ENCODE assay signal across 2 cellular contexts in the genomic region with DNA sequence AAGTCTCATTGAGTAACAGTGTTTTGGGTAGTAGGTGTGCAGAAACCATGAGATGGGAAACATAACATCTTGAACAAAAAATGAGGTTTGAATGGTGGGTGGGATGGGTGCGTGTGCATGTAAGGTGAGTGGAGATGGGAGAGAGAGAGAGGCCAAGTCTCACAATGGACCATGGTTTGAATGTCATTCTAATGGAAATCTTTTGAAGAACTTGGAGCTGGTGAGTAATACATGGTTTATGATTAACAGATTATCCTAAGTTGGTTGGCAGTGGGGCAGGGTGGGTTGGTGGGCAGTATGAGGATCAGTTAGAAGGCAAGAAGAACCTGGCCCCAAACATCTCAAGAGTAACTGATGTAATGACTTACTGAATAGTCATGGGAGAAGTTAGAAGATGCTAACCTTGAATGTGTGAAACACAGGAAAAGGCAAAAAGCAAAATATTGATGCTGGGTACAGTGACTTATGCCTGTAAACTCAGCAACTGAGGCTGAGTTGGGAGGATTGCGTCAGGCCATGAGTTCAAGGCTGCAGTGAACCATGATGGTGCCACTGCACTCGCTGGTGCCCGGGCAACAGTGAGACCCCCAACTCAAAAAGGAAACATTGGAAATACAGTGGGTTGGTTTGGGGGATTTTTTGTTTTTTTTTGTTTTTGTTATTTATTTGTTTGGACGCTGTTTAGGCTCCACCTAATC.
A peak's percentile ranks its signal among the peaks of the same experiment; 100 is the strongest.
TF ChIP-seq lines count a peak whose summit lies in the region.

No MANE protein-coding gene starts in this region.

TF ChIP-seq in GM23338, 12 proteins besides CTCF, POLR2A, EP300 and RAD21:
- peak; percentile 13; the same call in 1 of the 2 replicates for TF ChIP-seq POLR2AphosphoS5 (IDR thresholded peaks at IDR 0.05; ENCODE audit: low read depth)
- TF ChIP-seq, protein P1, sequence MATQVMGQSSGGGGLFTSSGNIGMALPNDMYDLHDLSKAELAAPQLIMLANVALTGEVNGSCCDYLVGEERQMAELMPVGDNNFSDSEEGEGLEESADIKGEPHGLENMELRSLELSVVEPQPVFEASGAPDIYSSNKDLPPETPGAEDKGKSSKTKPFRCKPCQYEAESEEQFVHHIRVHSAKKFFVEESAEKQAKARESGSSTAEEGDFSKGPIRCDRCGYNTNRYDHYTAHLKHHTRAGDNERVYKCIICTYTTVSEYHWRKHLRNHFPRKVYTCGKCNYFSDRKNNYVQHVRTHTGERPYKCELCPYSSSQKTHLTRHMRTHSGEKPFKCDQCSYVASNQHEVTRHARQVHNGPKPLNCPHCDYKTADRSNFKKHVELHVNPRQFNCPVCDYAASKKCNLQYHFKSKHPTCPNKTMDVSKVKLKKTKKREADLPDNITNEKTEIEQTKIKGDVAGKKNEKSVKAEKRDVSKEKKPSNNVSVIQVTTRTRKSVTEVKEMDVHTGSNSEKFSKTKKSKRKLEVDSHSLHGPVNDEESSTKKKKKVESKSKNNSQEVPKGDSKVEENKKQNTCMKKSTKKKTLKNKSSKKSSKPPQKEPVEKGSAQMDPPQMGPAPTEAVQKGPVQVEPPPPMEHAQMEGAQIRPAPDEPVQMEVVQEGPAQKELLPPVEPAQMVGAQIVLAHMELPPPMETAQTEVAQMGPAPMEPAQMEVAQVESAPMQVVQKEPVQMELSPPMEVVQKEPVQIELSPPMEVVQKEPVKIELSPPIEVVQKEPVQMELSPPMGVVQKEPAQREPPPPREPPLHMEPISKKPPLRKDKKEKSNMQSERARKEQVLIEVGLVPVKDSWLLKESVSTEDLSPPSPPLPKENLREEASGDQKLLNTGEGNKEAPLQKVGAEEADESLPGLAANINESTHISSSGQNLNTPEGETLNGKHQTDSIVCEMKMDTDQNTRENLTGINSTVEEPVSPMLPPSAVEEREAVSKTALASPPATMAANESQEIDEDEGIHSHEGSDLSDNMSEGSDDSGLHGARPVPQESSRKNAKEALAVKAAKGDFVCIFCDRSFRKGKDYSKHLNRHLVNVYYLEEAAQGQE (IDR thresholded peaks at IDR 0.05; ENCODE audit: unreplicated experiment), result no peak

TF ChIP-seq in H1, 55 proteins besides CTCF, POLR2A, EP300 and RAD21:
- no peak for TF ChIP-seq POU5F1 (IDR thresholded peaks at IDR 0.05; ENCODE audit: low read depth, low read length)
- TF ChIP-seq GTF2F1 (IDR thresholded peaks at IDR 0.05; ENCODE audit: borderline replicate concordance, low read depth, low read length), result no peak
- peak; percentile 48 for TF ChIP-seq POLR2AphosphoS5 (IDR thresholded peaks at IDR 0.05; ENCODE audit: low read depth, low read length)
